11 cellular contexts compared by ENCODE assay signal in genomic region chr2:62596061-62596658, GRCh38.
A peak's percentile ranks its signal among the peaks of the same experiment; 100 is the strongest.
DNase-seq lines count a peak whose midpoint lies in the region; ATAC-seq and TF ChIP-seq lines count a peak whose summit lies in the region.
"Had no signal": no experiment of that assay in that cellular context is flagged by ENCODE, and none has a peak within 500 bp of the region (broad histone marks: within the 10 kb centered on the region; RNA-seq: fewer than 3 reads in every experiment).

No MANE protein-coding gene starts in this region.

- H3K4me3 ChIP-seq in adipocyte (ENCODE audit: low read length) (no peak overlapping the region), foreskin fibroblast (ENCODE audit: low read depth in 1 of 2, low read length in 2 of 2) (no peak overlapping the region), subcutaneous abdominal adipose tissue (ENCODE audit: low read depth in 1 of 5, low read length in 5 of 5) (no peak overlapping the region)

- no peak overlapping the region for H3K9ac ChIP-seq in adipocyte (ENCODE audit: low read length)
- no peak overlapping the region for H3K9ac ChIP-seq in subcutaneous abdominal adipose tissue (ENCODE audit: low read length in 5 of 5)

- H3K4me1 ChIP-seq in adipocyte (ENCODE audit: control insufficient read depth, insufficient read depth, low read length) (peaks cover 20% of the 10 kb centered on the region), subcutaneous abdominal adipose tissue (ENCODE audit: control insufficient read depth in 5 of 5, insufficient read depth in 5 of 5, low read length in 5 of 5) (peaks cover 0 to 12% (median 3%) of the 10 kb centered on the region in 5 donors)

- no peak for TF ChIP-seq CTCF in foreskin fibroblast (IDR thresholded peaks at IDR 0.05; ENCODE audit: low read depth, low read length)

- H3K9me3 ChIP-seq in adipocyte (ENCODE audit: control insufficient read depth, low read length) (no peaks in the 10 kb centered on the region), subcutaneous abdominal adipose tissue (ENCODE audit: control insufficient read depth in 5 of 5, low read length in 5 of 5) (no peaks in the 10 kb centered on the region)
- H3K9me3 ChIP-seq: neutrophil had no signal

- ATAC-seq in GM21529 (IDR thresholded peaks at IDR 0.05; ENCODE audit: unreplicated experiment), result no peak
- no peak for ATAC-seq in GM19467 (IDR thresholded peaks at IDR 0.05; ENCODE audit: unreplicated experiment)

- H3K36me3 ChIP-seq in adipocyte (ENCODE audit: control insufficient read depth, insufficient read depth, low read length, severe bottlenecking) (no peaks in the 10 kb centered on the region), subcutaneous abdominal adipose tissue (ENCODE audit: control insufficient read depth in 5 of 5, insufficient read depth in 5 of 5, low read length in 5 of 5) (no peaks in the 10 kb centered on the region)
- H3K36me3 ChIP-seq: neutrophil had no signal

- DNase-seq in NCI-H2029 (lab: John Stamatoyannopoulos, UW) (peak; percentile 21), NCI-H2029 treated with DMSO at 0.1 percent for 48 hours (lab: John Stamatoyannopoulos, UW) (no peak), adipocyte (ENCODE audit: low read depth) (peak; percentile 91), foreskin fibroblast (peak; percentile 83 to 92)
- no peak for DNase-seq in NK-92 treated with Interleukin-12 subunit alpha and Interleukin-12 subunit beta, amount 100 ng/mL, for 24 hours (lab: John Stamatoyannopoulos, UW)
- DNase-seq: amygdala; stimulated activated naive CD4-positive, alpha-beta T cell had no signal

- H3K27me3 ChIP-seq in adipocyte (replicated peaks; ENCODE audit: control insufficient read depth, insufficient read depth, low read length), result no peaks in the 10 kb centered on the region
- H3K27me3 ChIP-seq in subcutaneous abdominal adipose tissue (ENCODE audit: control insufficient read depth in 5 of 5, insufficient read depth in 4 of 5, low read length in 5 of 5), result no peaks in the 10 kb centered on the region
- H3K27me3 ChIP-seq: neutrophil had no signal

- H3K27ac ChIP-seq in subcutaneous abdominal adipose tissue (ENCODE audit: low read depth, low read length), result peak overlapping the region; percentile 30
- H3K27ac ChIP-seq: neutrophil had no signal

Comparison
In these comparisons a context has a peak if more than half of its experiments do, and no peak if none do; other contexts are left out.
1. DNase-seq: peak in NCI-H2029 (single experiment), adipocyte (single experiment) and foreskin fibroblast (2 of 2); none in NCI-H2029 treated with DMSO at 0.1 percent for 48 hours (single experiment) and NK-92 treated with Interleukin-12 subunit alpha and Interleukin-12 subunit beta, amount 100 ng/mL, for 24 hours (single experiment).